ENCODE assay signal across 21 cellular contexts in genomic region chr13:45199716-45200115, GRCh38. TPM values are rescaled to one million over a fixed set of nuclear protein-coding genes. Genes with fewer than 3 reads are reported as not detected.
"Had no signal": no experiment of that assay in that cellular context is flagged by ENCODE, and none has a peak within 500 bp of the region (broad histone marks: within the 10 kb centered on the region; RNA-seq: fewer than 3 reads in every experiment).

No MANE protein-coding gene starts in this region.

- DNase-seq: activated CD4-positive, CD25-positive, alpha-beta regulatory T cell treated with anti-CD3 and anti-CD28 coated beads, Interleukin-2, amount 50 U/mL, for 72 hours; activated effector memory CD4-positive, alpha-beta T cell treated with Interleukin-2 at 50 U/mL for 16 hours; activated naive CD4-positive, alpha-beta T cell treated with anti-CD3 and anti-CD28 coated beads, Interleukin-2, amount 50 U/mL, for 16 hours; activated T-cell treated with anti-CD3 and anti-CD28 coated beads, Interleukin-2, amount 50 U/mL, for 1 hour; amygdala; central memory CD4-positive, alpha-beta T cell; cortex of kidney; effector CD4-positive, alpha-beta T cell; foreskin fibroblast; hippocampal formation; kidney; left ventricle myocardium superior; mucosa of descending colon; naive thymus-derived CD8-positive, alpha-beta T cell; stimulated activated CD4-positive, alpha-beta T cell treated with anti-CD3 and anti-CD28 coated beads, Interleukin-2, amount 100 ng/mL, for 48 hours; thyroid gland had no signal

- H3K9me3 ChIP-seq: esophagus muscularis mucosa, mucosa of descending colon, neutrophil, thyroid gland had no signal

- H3K36me3 ChIP-seq: neutrophil, thyroid gland had no signal

- ATAC-seq: mucosa of descending colon; naive thymus-derived CD8-positive, alpha-beta T cell; stimulated activated memory B cell treated with anti-CD40 and anti-IgM and Interleukin-4, amounts not matched to agents 10 μg/mL and 1 μg/mL and 100 μg/mL, for 72 hours had no signal

- H3K4me3 Mint-ChIP-seq: brain; memory B cell; naive thymus-derived CD8-positive, alpha-beta T cell; stimulated activated memory B cell treated with anti-CD40 and anti-IgM and Interleukin-4, amounts not matched to agents 10 μg/mL and 1 μg/mL and 100 μg/mL, for 72 hours had no signal

- H3K27ac ChIP-seq: esophagus muscularis mucosa, neutrophil, thyroid gland had no signal

- H3K4me3 ChIP-seq: esophagus muscularis mucosa, mucosa of descending colon, thyroid gland had no signal

- H3K27me3 Mint-ChIP-seq: brain; memory B cell; naive thymus-derived CD8-positive, alpha-beta T cell; stimulated activated memory B cell treated with anti-CD40 and anti-IgM and Interleukin-4, amounts not matched to agents 10 μg/mL and 1 μg/mL and 100 μg/mL, for 72 hours had no signal

- H3K27ac Mint-ChIP-seq: brain; memory B cell; stimulated activated memory B cell treated with anti-CD40 and anti-IgM and Interleukin-4, amounts not matched to agents 10 μg/mL and 1 μg/mL and 100 μg/mL, for 72 hours had no signal

- H3K27me3 ChIP-seq: esophagus muscularis mucosa, neutrophil, thyroid gland had no signal

- H3K9me3 Mint-ChIP-seq: brain; memory B cell; naive thymus-derived CD8-positive, alpha-beta T cell; stimulated activated memory B cell treated with anti-CD40 and anti-IgM and Interleukin-4, amounts not matched to agents 10 μg/mL and 1 μg/mL and 100 μg/mL, for 72 hours had no signal

RNA-seq across cellular contexts. Expression of gene KCTD4, which starts 1.1 kb away (rescaled TPM):
- total RNA-seq: esophagus muscularis mucosa; left ventricle myocardium superior; naive thymus-derived CD8-positive, alpha-beta T cell had no signal
